ENCODE assay signal across 1 cellular context in the genomic region with DNA sequence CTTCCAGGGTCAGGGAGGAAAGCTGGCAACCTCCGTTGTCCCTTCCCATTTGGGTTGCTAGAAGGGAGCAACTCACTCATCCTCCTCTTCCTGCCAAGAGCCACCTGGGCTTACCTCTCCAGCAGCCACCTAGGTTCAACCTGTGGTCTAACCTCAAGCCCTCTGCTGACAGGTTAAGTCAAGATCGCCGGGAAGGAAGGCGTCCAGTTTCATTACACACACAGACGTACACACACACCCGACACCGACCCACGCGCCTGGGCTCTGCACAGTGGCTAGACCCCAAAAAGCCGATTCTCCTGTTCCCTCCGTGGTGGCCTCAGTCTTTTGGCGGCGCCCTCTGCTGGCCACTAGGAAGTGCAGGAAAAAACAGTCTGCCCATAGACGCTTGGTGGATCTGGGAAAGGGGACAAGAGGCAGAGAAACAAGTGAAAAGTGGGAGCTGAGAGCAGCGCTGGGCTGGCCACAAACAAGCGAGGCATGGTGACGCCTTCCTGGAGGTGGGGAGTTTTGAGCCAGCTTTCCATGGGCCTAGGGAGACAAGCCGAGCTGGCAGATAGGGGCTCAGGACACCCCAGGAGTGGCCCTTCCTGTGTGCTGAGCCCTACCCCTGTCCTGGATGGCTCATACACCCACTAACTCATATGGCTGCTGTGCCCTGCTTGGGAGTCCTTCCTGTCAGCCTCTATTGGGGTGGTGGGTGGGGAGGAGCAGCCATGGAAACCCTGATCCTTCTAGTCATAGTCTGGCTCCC.
TF ChIP-seq lines count a peak whose summit lies in the region.

No MANE protein-coding gene starts in this region.

TF ChIP-seq in HEK293, 187 proteins besides CTCF, POLR2A, EP300 and RAD21 (continued from another document and continues in another):
- TF ChIP-seq ZNF701 (tag by site-specific recombination; IDR thresholded peaks at IDR 0.05) (no peak), ZFHX2 (tag by site-specific recombination; conservative IDR thresholded peaks at IDR 0.05) (peak; percentile 83), ZNF48 (tag by site-specific recombination; IDR thresholded peaks at IDR 0.05) (no peak), ZNF324 (tag by site-specific recombination; IDR thresholded peaks at IDR 0.05) (0 out of 2 replicates have a peak, but pooled peaks have one; percentile 63), RBAK (tag by site-specific recombination; IDR thresholded peaks at IDR 0.05) (no peak), ZNF214 (tag by site-specific recombination; IDR thresholded peaks at IDR 0.05; ENCODE audit: borderline replicate concordance) (no peak), GFI1B (tag by site-specific recombination; IDR thresholded peaks at IDR 0.05) (no peak), TCF7L2 (IDR thresholded peaks at IDR 0.05; ENCODE audit: borderline replicate concordance, low read depth, low read length) (no peak), ZNF621 (tag by site-specific recombination; IDR thresholded peaks at IDR 0.05) (no peak), ZSCAN30 (tag by site-specific recombination; IDR thresholded peaks at IDR 0.05) (peak; percentile 75; the same call in 1 of the 2 replicates), ZNF394 (tag by site-specific recombination; IDR thresholded peaks at IDR 0.05; ENCODE audit: borderline replicate concordance) (peak; percentile 47; the same call in 1 of the 2 replicates), ZNF624 (tag by site-specific recombination; IDR thresholded peaks at IDR 0.05) (no peak), ZNF19 (tag by site-specific recombination; IDR thresholded peaks at IDR 0.05; ENCODE audit: low read depth) (no peak), ZNF350 (tag by site-specific recombination; IDR thresholded peaks at IDR 0.05) (no peak), ZNF140 (tag by site-specific recombination; IDR thresholded peaks at IDR 0.05) (no peak), ZNF2 (tag by site-specific recombination; IDR thresholded peaks at IDR 0.05) (peak; percentile 98), OVOL3 (tag by site-specific recombination; IDR thresholded peaks at IDR 0.05) (no peak), ZNF292 (tag by site-specific recombination; IDR thresholded peaks at IDR 0.05; ENCODE audit: borderline replicate concordance, low read depth) (no peak), ZXDB (tag by site-specific recombination; IDR thresholded peaks at IDR 0.05) (no peak), SALL2 (tag by site-specific recombination; IDR thresholded peaks at IDR 0.05; ENCODE audit: borderline replicate concordance) (no peak), ZIC2 (tag by site-specific recombination; IDR thresholded peaks at IDR 0.05) (no peak), MEIS1 (CRISPR knock-in tag; IDR thresholded peaks at IDR 0.05; ENCODE audit: borderline replicate concordance) (no peak), ZNF560 (tag by site-specific recombination; IDR thresholded peaks at IDR 0.05; ENCODE audit: borderline replicate concordance) (no peak), ZNF558 (tag by site-specific recombination; IDR thresholded peaks at IDR 0.05) (no peak), ZNF174 (tag by site-specific recombination; IDR thresholded peaks at IDR 0.05) (no peak), ZFP37 (tag by site-specific recombination; IDR thresholded peaks at IDR 0.05) (peak; percentile 80; the same call in 1 of the 2 replicates), ZNF335 (tag by site-specific recombination; conservative IDR thresholded peaks at IDR 0.05) (0 out of 2 replicates have a peak, but pooled peaks have one; percentile 10), BCL11A (tag by site-specific recombination; IDR thresholded peaks at IDR 0.05; ENCODE audit: low read depth) (0 out of 2 replicates have a peak, but pooled peaks have one; percentile 37)
- TF ChIP-seq, protein P1, sequence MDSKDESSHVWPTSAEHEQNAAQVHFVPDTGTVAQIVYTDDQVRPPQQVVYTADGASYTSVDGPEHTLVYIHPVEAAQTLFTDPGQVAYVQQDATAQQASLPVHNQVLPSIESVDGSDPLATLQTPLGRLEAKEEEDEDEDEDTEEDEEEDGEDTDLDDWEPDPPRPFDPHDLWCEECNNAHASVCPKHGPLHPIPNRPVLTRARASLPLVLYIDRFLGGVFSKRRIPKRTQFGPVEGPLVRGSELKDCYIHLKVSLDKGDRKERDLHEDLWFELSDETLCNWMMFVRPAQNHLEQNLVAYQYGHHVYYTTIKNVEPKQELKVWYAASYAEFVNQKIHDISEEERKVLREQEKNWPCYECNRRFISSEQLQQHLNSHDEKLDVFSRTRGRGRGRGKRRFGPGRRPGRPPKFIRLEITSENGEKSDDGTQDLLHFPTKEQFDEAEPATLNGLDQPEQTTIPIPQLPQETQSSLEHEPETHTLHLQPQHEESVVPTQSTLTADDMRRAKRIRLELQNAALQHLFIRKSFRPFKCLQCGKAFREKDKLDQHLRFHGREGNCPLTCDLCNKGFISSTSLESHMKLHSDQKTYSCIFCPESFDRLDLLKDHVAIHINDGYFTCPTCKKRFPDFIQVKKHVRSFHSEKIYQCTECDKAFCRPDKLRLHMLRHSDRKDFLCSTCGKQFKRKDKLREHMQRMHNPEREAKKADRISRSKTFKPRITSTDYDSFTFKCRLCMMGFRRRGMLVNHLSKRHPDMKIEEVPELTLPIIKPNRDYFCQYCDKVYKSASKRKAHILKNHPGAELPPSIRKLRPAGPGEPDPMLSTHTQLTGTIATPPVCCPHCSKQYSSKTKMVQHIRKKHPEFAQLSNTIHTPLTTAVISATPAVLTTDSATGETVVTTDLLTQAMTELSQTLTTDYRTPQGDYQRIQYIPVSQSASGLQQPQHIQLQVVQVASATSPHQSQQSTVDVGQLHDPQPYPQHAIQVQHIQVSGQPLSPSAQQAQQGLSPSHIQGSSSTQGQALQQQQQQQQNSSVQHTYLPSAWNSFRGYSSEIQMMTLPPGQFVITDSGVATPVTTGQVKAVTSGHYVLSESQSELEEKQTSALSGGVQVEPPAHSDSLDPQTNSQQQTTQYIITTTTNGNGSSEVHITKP (tag by site-specific recombination; IDR thresholded peaks at IDR 0.05) = peak; percentile 90
- TF ChIP-seq, protein P2, sequence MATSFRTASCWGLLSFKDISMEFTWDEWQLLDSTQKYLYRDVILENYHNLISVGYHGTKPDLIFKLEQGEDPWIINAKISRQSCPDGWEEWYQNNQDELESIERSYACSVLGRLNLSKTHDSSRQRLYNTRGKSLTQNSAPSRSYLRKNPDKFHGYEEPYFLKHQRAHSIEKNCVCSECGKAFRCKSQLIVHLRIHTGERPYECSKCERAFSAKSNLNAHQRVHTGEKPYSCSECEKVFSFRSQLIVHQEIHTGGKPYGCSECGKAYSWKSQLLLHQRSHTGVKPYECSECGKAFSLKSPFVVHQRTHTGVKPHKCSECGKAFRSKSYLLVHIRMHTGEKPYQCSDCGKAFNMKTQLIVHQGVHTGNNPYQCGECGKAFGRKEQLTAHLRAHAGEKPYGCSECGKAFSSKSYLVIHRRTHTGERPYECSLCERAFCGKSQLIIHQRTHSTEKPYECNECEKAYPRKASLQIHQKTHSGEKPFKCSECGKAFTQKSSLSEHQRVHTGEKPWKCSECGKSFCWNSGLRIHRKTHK (tag by site-specific recombination; IDR thresholded peaks at IDR 0.05) = no peak
- TF ChIP-seq, protein P3, sequence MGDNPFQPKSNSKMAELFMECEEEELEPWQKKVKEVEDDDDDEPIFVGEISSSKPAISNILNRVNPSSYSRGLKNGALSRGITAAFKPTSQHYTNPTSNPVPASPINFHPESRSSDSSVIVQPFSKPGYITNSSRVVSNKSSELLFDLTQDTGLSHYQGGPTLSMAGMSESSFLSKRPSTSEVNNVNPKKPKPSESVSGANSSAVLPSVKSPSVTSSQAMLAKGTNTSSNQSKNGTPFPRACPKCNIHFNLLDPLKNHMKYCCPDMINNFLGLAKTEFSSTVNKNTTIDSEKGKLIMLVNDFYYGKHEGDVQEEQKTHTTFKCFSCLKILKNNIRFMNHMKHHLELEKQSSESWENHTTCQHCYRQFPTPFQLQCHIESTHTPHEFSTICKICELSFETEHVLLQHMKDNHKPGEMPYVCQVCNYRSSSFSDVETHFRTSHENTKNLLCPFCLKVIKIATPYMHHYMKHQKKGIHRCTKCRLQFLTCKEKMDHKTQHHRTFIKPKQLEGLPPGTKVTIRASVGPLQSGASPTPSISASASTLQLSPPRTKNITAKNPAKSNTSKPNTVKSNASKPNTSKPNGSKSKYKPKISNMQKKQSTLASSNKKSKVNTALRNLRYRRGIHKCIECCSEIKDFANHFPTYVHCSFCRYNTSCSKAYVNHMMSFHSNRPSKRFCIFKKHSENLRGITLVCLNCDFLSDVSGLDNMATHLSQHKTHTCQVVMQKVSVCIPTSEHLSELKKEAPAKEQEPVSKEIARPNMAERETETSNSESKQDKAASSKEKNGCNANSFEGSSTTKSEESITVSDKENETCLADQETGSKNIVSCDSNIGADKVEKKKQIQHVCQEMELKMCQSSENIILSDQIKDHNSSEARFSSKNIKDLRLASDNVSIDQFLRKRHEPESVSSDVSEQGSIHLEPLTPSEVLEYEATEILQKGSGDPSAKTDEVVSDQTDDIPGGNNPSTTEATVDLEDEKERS (tag by site-specific recombination; IDR thresholded peaks at IDR 0.05) = no peak
- TF ChIP-seq, protein P4, sequence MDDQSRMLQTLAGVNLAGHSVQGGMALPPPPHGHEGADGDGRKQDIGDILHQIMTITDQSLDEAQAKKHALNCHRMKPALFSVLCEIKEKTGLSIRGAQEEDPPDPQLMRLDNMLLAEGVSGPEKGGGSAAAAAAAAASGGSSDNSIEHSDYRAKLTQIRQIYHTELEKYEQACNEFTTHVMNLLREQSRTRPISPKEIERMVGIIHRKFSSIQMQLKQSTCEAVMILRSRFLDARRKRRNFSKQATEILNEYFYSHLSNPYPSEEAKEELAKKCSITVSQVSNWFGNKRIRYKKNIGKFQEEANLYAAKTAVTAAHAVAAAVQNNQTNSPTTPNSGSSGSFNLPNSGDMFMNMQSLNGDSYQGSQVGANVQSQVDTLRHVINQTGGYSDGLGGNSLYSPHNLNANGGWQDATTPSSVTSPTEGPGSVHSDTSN (CRISPR knock-in tag; IDR thresholded peaks at IDR 0.05) = no peak
- TF ChIP-seq, protein P5, sequence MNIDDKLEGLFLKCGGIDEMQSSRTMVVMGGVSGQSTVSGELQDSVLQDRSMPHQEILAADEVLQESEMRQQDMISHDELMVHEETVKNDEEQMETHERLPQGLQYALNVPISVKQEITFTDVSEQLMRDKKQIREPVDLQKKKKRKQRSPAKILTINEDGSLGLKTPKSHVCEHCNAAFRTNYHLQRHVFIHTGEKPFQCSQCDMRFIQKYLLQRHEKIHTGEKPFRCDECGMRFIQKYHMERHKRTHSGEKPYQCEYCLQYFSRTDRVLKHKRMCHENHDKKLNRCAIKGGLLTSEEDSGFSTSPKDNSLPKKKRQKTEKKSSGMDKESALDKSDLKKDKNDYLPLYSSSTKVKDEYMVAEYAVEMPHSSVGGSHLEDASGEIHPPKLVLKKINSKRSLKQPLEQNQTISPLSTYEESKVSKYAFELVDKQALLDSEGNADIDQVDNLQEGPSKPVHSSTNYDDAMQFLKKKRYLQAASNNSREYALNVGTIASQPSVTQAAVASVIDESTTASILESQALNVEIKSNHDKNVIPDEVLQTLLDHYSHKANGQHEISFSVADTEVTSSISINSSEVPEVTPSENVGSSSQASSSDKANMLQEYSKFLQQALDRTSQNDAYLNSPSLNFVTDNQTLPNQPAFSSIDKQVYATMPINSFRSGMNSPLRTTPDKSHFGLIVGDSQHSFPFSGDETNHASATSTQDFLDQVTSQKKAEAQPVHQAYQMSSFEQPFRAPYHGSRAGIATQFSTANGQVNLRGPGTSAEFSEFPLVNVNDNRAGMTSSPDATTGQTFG (tag by site-specific recombination; IDR thresholded peaks at IDR 0.05; ENCODE audit: borderline replicate concordance) = no peak
- TF ChIP-seq, protein P6, sequence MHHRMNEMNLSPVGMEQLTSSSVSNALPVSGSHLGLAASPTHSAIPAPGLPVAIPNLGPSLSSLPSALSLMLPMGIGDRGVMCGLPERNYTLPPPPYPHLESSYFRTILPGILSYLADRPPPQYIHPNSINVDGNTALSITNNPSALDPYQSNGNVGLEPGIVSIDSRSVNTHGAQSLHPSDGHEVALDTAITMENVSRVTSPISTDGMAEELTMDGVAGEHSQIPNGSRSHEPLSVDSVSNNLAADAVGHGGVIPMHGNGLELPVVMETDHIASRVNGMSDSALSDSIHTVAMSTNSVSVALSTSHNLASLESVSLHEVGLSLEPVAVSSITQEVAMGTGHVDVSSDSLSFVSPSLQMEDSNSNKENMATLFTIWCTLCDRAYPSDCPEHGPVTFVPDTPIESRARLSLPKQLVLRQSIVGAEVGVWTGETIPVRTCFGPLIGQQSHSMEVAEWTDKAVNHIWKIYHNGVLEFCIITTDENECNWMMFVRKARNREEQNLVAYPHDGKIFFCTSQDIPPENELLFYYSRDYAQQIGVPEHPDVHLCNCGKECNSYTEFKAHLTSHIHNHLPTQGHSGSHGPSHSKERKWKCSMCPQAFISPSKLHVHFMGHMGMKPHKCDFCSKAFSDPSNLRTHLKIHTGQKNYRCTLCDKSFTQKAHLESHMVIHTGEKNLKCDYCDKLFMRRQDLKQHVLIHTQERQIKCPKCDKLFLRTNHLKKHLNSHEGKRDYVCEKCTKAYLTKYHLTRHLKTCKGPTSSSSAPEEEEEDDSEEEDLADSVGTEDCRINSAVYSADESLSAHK (tag by site-specific recombination; IDR thresholded peaks at IDR 0.05) = no peak
- TF ChIP-seq, protein P7, sequence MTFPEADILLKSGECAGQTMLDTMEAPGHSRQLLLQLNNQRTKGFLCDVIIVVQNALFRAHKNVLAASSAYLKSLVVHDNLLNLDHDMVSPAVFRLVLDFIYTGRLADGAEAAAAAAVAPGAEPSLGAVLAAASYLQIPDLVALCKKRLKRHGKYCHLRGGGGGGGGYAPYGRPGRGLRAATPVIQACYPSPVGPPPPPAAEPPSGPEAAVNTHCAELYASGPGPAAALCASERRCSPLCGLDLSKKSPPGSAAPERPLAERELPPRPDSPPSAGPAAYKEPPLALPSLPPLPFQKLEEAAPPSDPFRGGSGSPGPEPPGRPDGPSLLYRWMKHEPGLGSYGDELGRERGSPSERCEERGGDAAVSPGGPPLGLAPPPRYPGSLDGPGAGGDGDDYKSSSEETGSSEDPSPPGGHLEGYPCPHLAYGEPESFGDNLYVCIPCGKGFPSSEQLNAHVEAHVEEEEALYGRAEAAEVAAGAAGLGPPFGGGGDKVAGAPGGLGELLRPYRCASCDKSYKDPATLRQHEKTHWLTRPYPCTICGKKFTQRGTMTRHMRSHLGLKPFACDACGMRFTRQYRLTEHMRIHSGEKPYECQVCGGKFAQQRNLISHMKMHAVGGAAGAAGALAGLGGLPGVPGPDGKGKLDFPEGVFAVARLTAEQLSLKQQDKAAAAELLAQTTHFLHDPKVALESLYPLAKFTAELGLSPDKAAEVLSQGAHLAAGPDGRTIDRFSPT (tag by site-specific recombination; IDR thresholded peaks at IDR 0.05) = no peak
- TF ChIP-seq, protein P8, sequence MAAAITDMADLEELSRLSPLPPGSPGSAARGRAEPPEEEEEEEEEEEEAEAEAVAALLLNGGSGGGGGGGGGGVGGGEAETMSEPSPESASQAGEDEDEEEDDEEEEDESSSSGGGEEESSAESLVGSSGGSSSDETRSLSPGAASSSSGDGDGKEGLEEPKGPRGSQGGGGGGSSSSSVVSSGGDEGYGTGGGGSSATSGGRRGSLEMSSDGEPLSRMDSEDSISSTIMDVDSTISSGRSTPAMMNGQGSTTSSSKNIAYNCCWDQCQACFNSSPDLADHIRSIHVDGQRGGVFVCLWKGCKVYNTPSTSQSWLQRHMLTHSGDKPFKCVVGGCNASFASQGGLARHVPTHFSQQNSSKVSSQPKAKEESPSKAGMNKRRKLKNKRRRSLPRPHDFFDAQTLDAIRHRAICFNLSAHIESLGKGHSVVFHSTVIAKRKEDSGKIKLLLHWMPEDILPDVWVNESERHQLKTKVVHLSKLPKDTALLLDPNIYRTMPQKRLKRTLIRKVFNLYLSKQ (tag by site-specific recombination; IDR thresholded peaks at IDR 0.05; ENCODE audit: borderline replicate concordance) = no peak
